In genomic region chr3:128698211-128699011, GRCh38 we compare ENCODE assay signal across 9 cellular contexts. TPM values are rescaled to one million over a fixed set of nuclear protein-coding genes. Genes with fewer than 3 reads are reported as not detected.
DNase-seq lines count a peak whose midpoint lies in the region; ATAC-seq and TF ChIP-seq lines count a peak whose summit lies in the region.
"Had no signal": no experiment of that assay in that cellular context is flagged by ENCODE, and none has a peak within 500 bp of the region (broad histone marks: within the 10 kb centered on the region; RNA-seq: fewer than 3 reads in every experiment).

No MANE protein-coding gene starts in this region.

- no peaks in the 10 kb centered on the region for H4K20me1 ChIP-seq in MM.1S (ENCODE audit: insufficient read depth, low read length)

- H3K79me2 ChIP-seq in trophoblast cell (ENCODE audit: control insufficient read depth, insufficient read depth, low read length, poor library complexity): peaks cover 2% of the 10 kb centered on the region
- no peaks in the 10 kb centered on the region for H3K79me2 ChIP-seq in MM.1S (ENCODE audit: low read length)

- no peaks in the 10 kb centered on the region for H3F3A ChIP-seq in MM.1S (ENCODE audit: insufficient read depth, low read length)

- H3K18ac ChIP-seq in trophoblast cell (ENCODE audit: low read length): no peak overlapping the region

- H4K12ac ChIP-seq in trophoblast cell (ENCODE audit: low read depth, low read length): peak overlapping the region; percentile 50

- H4K91ac ChIP-seq in trophoblast cell (ENCODE audit: low read depth, low read length): no peak overlapping the region

- peak overlapping the region; percentile 85 to 86 for H3K27ac ChIP-seq in right atrium auricular region
- H3K27ac ChIP-seq in trophoblast cell (ENCODE audit: low read depth, low read length): no peak overlapping the region
- no peak overlapping the region for H3K27ac ChIP-seq in MM.1S (ENCODE audit: low read length)
- H3K27ac ChIP-seq: KMS-11 had no signal

- H3K9me3 ChIP-seq in right atrium auricular region: no peaks in the 10 kb centered on the region
- H3K9me3 ChIP-seq in trophoblast cell (ENCODE audit: insufficient read depth, low read depth, low read length): no peaks in the 10 kb centered on the region
- H3K9me3 ChIP-seq in MM.1S (replicated peaks; ENCODE audit: insufficient read depth, low read length): no peaks in the 10 kb centered on the region

- DNase-seq in Daoy (ENCODE audit: low read depth) (peak; percentile 49), NCI-H2227 treated with DMSO at 0.1 percent for 48 hours (lab: John Stamatoyannopoulos, UW) (peak; percentile 6), anterior cingulate cortex (lab: John Stamatoyannopoulos, UW) (peak in 45 of 58 donors; percentile 3 to 59 (median 35)), right atrium auricular region (ENCODE audit: low spot score) (no peak), trophoblast cell (peak; percentile 91), MM.1S (no peak)

- H2AFZ ChIP-seq in trophoblast cell (ENCODE audit: insufficient read depth, low read length, poor library complexity) (peak overlapping the region; percentile 61), MM.1S (ENCODE audit: low read length) (no peak overlapping the region)

- H3K79me1 ChIP-seq in trophoblast cell (ENCODE audit: low read length): peaks cover 3% of the 10 kb centered on the region

- H4K8ac ChIP-seq in trophoblast cell (ENCODE audit: low read depth, low read length): peak overlapping the region; percentile 67

- peak overlapping the region; percentile 51 to 73 for H3K4me3 ChIP-seq in right atrium auricular region
- peak overlapping the region; percentile 65 for H3K4me3 ChIP-seq in trophoblast cell (ENCODE audit: low read depth, low read length)
- no peak overlapping the region for H3K4me3 ChIP-seq in MM.1S (ENCODE audit: low read length)

- no peak overlapping the region for H2BK5ac ChIP-seq in trophoblast cell (ENCODE audit: low read depth, low read length, poor library complexity)

- H3K4me2 ChIP-seq in trophoblast cell (ENCODE audit: low read length) (peak overlapping the region; percentile 80), MM.1S (ENCODE audit: low read depth, low read length) (no peak overlapping the region)
- H3K4me2 ChIP-seq: KMS-11 had no signal

- no peaks in the 10 kb centered on the region for H3K27me3 ChIP-seq in right atrium auricular region
- H3K27me3 ChIP-seq in trophoblast cell (ENCODE audit: insufficient read depth, low read length): no peaks in the 10 kb centered on the region
- no peaks in the 10 kb centered on the region for H3K27me3 ChIP-seq in MM.1S (replicated peaks; ENCODE audit: insufficient read depth, low read length)

- no peaks in the 10 kb centered on the region for H3K4me1 ChIP-seq in right atrium auricular region
- H3K4me1 ChIP-seq in trophoblast cell (ENCODE audit: control insufficient read depth in 1 of 2, insufficient read depth in 2 of 2, low read length in 2 of 2): peaks cover 0 to 6% of the 10 kb centered on the region in 2 experiments
- no peaks in the 10 kb centered on the region for H3K4me1 ChIP-seq in MM.1S (ENCODE audit: low read length)

- H3K9me2 ChIP-seq in MM.1S (replicated peaks; ENCODE audit: insufficient read depth, low read length): no peaks in the 10 kb centered on the region

- no peak for ATAC-seq in HG02970 (IDR thresholded peaks at IDR 0.05; ENCODE audit: low FRiP score, unreplicated experiment)
- no peak for ATAC-seq in HG02840 (IDR thresholded peaks at IDR 0.05; ENCODE audit: low FRiP score, unreplicated experiment)

- H2BK12ac ChIP-seq in trophoblast cell (ENCODE audit: low read length): peak overlapping the region; percentile 25

- H3K14ac ChIP-seq in trophoblast cell (ENCODE audit: low read length): peak overlapping the region; percentile 71

- H3K36me3 ChIP-seq in right atrium auricular region (no peaks in the 10 kb centered on the region), trophoblast cell (ENCODE audit: control insufficient read depth in 1 of 2, insufficient read depth in 2 of 2, low read length in 2 of 2) (no peaks in the 10 kb centered on the region), MM.1S (replicated peaks; ENCODE audit: insufficient read depth, low read length) (no peaks in the 10 kb centered on the region)

- no peak overlapping the region for H3K23ac ChIP-seq in trophoblast cell (ENCODE audit: low read length)

- WGBS in trophoblast cell (ENCODE audit: extremely low coverage, insufficient coverage, insufficient read length): no CpG with 5 or more reads among the region's 53 CpGs

- H3K9ac ChIP-seq in trophoblast cell (ENCODE audit: low read length): no peak overlapping the region
- no peak overlapping the region for H3K9ac ChIP-seq in MM.1S (ENCODE audit: low read length)
- H3K9ac ChIP-seq: KMS-11 had no signal

- no peak overlapping the region for H2AK5ac ChIP-seq in trophoblast cell (ENCODE audit: low read length)

- no peak overlapping the region for H3K4ac ChIP-seq in trophoblast cell (ENCODE audit: low read depth, low read length)

- peak overlapping the region; percentile 41 for H2BK120ac ChIP-seq in trophoblast cell (ENCODE audit: insufficient read depth, low read length, poor library complexity)

- TF ChIP-seq CTCF in right atrium auricular region (IDR thresholded peaks at IDR 0.05): no peak
- no peak for TF ChIP-seq CTCF in MM.1S (IDR thresholded peaks at IDR 0.05; ENCODE audit: low read length)

RNA-seq across cellular contexts. Expression of gene RAB7A, which starts 27.6 kb away (rescaled TPM):
- total RNA-seq in Daoy (2014; rRNA removed; shearing (Covaris generic)): 42.7 and 49.5 TPM in 2 replicates
- 100 to 1,000 TPM; 123 to 135 TPM for total RNA-seq in right atrium auricular region
- polyA plus RNA-seq in trophoblast cell (2013): 236 and 247 TPM in 2 replicates

RNA-seq across cellular contexts. Expression of gene RPN1, which starts 47.8 kb away (rescaled TPM):
- 391 and 442 TPM in 2 replicates for total RNA-seq in Daoy (2014; rRNA removed; shearing (Covaris generic))
- total RNA-seq in right atrium auricular region: 100 to 1,000 TPM; 168 to 189 TPM
- polyA plus RNA-seq in trophoblast cell (2013): 356 and 371 TPM in 2 replicates

Comparison
In these comparisons a context has a peak if more than half of its experiments do, and no peak if none do; other contexts are left out.
1. DNase-seq: peak in Daoy (single experiment), NCI-H2227 treated with DMSO at 0.1 percent for 48 hours (single experiment), anterior cingulate cortex (45 of 58) and trophoblast cell (2 of 2); none in right atrium auricular region (single experiment) and MM.1S (single experiment).
2. H3K27ac ChIP-seq: peak in right atrium auricular region (2 of 2); none in trophoblast cell (single experiment) and MM.1S (single experiment).